ENCODE assay signal across 1 cellular context in the genomic region with DNA sequence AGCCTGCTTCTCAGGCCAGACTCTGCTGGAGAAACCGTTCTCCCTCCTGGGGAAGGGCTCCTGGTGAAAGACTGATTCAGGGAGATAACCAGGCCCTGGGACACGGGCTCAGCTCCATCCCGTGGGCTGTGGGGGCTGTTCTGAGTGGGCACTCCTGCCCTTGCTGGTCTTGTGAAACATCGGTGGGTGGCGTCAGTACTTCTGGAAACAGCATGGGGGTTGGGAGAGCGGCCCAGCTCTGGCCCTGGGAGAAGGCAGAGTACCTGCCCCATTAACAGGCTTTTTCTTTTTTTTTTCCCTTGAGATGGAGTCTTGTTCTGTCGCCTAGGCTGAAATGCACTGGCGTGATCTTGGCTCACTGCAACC.
A peak's percentile ranks its signal among the peaks of the same experiment; 100 is the strongest.
TF ChIP-seq lines count a peak whose summit lies in the region.

No MANE protein-coding gene starts in this region.

TF ChIP-seq in HepG2, 621 proteins besides CTCF, POLR2A, EP300 and RAD21:
- no peak for TF ChIP-seq REPIN1 (CRISPR knock-in tag; IDR thresholded peaks at IDR 0.05; ENCODE audit: borderline replicate concordance, low read depth)
- peak; percentile 4; the same call in 1 of the 2 replicates for TF ChIP-seq ZBTB7B (CRISPR knock-in tag; IDR thresholded peaks at IDR 0.05)
- 0 out of 2 replicates have a peak, but pooled peaks have one; percentile 22 for TF ChIP-seq ZNF230 (CRISPR knock-in tag; IDR thresholded peaks at IDR 0.05)
- TF ChIP-seq ZNF34 (CRISPR knock-in tag; IDR thresholded peaks at IDR 0.05; ENCODE audit: borderline replicate concordance) = 0 out of 2 replicates have a peak, but pooled peaks have one; percentile 2
- peak; percentile 17; the same call in 1 of the 2 replicates for TF ChIP-seq MEIS2 (CRISPR knock-in tag; IDR thresholded peaks at IDR 0.05)
